Comparison of ENCODE assay signal across 1 cellular context in genomic region chr9:84846501-84847323, GRCh38.
TF ChIP-seq lines count a peak whose summit lies in the region.

No MANE protein-coding gene starts in this region.

TF ChIP-seq in SK-N-SH, 30 proteins besides CTCF, POLR2A, EP300 and RAD21 (continued from another document):
- TF ChIP-seq IRF3 (IDR thresholded peaks at IDR 0.05; ENCODE audit: low read depth, low read length) (no peak), PBX3 (IDR thresholded peaks at IDR 0.05) (no peak), FOSL2 (IDR thresholded peaks at IDR 0.05; ENCODE audit: borderline replicate concordance, low read depth) (no peak), YY1 (IDR thresholded peaks at IDR 0.05; ENCODE audit: low read depth) (no peak), GABPA (IDR thresholded peaks at IDR 0.05; ENCODE audit: low read depth) (no peak), SMC3 (IDR thresholded peaks at IDR 0.05; ENCODE audit: low read depth, low read length) (no peak), FOXM1 (IDR thresholded peaks at IDR 0.05; ENCODE audit: low read depth) (no peak), TCF12 (IDR thresholded peaks at IDR 0.05) (no peak), RXRA (IDR thresholded peaks at IDR 0.05; ENCODE audit: borderline replicate concordance, low read depth) (no peak), TAF1 (IDR thresholded peaks at IDR 0.05; ENCODE audit: borderline replicate concordance, low read depth, low read length) (no peak), TEAD4 (IDR thresholded peaks at IDR 0.05; ENCODE audit: borderline replicate concordance, insufficient read depth) (no peak)
